ENCODE assay signal across 18 cellular contexts in genomic region chr21:15850645-15851044, GRCh38.
DNase-seq lines count a peak whose midpoint lies in the region; ATAC-seq, FAIRE-seq and TF ChIP-seq lines count a peak whose summit lies in the region.
"Had no signal": no experiment of that assay in that cellular context is flagged by ENCODE, and none has a peak within 500 bp of the region (broad histone marks: within the 10 kb centered on the region; RNA-seq: fewer than 3 reads in every experiment).

No MANE protein-coding gene starts in this region.

- DNase-seq in HS-27A (ENCODE audit: low read depth) (peak; percentile 67), astrocyte (ENCODE audit: low read depth) (peak; percentile 76), foreskin keratinocyte (peak in 1 of 2 donors; percentile 48), SJCRH30 (no peak), NCI-H82 treated with DMSO at 0.1 percent for 48 hours (lab: John Stamatoyannopoulos, UW; ENCODE audit: unreplicated experiment) (no peak)
- no peak for DNase-seq in stimulated activated CD4-positive, alpha-beta T cell treated with anti-CD3 and anti-CD28 coated beads, Interleukin-2, amount 100 ng/mL, for 48 hours
- DNase-seq: activated CD8-positive, alpha-beta memory T cell treated with anti-CD3 and anti-CD28 coated beads, Interleukin-2, amount 50 U/mL, for 4 hours; CD8-positive, alpha-beta memory T cell; central memory CD4-positive, alpha-beta T cell; NCI-H1694 treated with DMSO at 0.1 percent for 48 hours; NCI-H510A treated with DMSO at 0.1 percent for 48 hours; right lobe of liver; stimulated activated naive CD4-positive, alpha-beta T cell treated with Interleukin-2 at 50 U/mL for 16 hours had no signal

- no peak overlapping the region for H3K4me3 Mint-ChIP-seq in astrocyte (ENCODE audit: unreplicated experiment)
- H3K4me3 Mint-ChIP-seq: activated naive CD4-positive, alpha-beta T cell treated with anti-CD3 and anti-CD28 coated beads, Interleukin-2, amount 50 U/mL, for 24 hours; CD8-positive, alpha-beta memory T cell had no signal

- H3K4me3 ChIP-seq in astrocyte (ENCODE audit: insufficient read depth, low read depth, low read length) (no peak overlapping the region), skeletal muscle satellite cell (ENCODE audit: low read length) (no peak overlapping the region), SJCRH30 (no peak overlapping the region)
- H3K4me3 ChIP-seq: right lobe of liver had no signal

- H3K27me3 ChIP-seq in astrocyte (ENCODE audit: insufficient read depth, low read length) = no peaks in the 10 kb centered on the region
- no peaks in the 10 kb centered on the region for H3K27me3 ChIP-seq in foreskin keratinocyte
- no peaks in the 10 kb centered on the region for H3K27me3 ChIP-seq in skeletal muscle satellite cell (ENCODE audit: control insufficient read depth, insufficient read depth, low read length)
- no peaks in the 10 kb centered on the region for H3K27me3 ChIP-seq in SJCRH30
- H3K27me3 ChIP-seq: right lobe of liver had no signal

- no peaks in the 10 kb centered on the region for H4K20me1 ChIP-seq in astrocyte (ENCODE audit: insufficient read depth, low read length)

- TF ChIP-seq CTCF in astrocyte (IDR thresholded peaks at IDR 0.05; ENCODE audit: insufficient read depth, low read depth, low read length) = no peak
- no peak for TF ChIP-seq CTCF in foreskin keratinocyte (conservative IDR thresholded peaks at IDR 0.05)

- H3K4me2 ChIP-seq in astrocyte (ENCODE audit: low read length) (peak overlapping the region; percentile 14), skeletal muscle satellite cell (ENCODE audit: low read length) (peak overlapping the region; percentile 11)
- H3K4me2 ChIP-seq: KMS-11 had no signal

- H3K9ac ChIP-seq in astrocyte (ENCODE audit: low read length) (no peak overlapping the region), skeletal muscle satellite cell (ENCODE audit: low read depth, low read length) (no peak overlapping the region)
- H3K9ac ChIP-seq: KMS-11 had no signal

- H3K4me1 Mint-ChIP-seq in astrocyte (ENCODE audit: low read depth, unreplicated experiment) = peaks cover 3% of the 10 kb centered on the region

- H3K36me3 Mint-ChIP-seq in astrocyte (ENCODE audit: low read depth, unreplicated experiment) = peaks cover 7% of the 10 kb centered on the region

- H3K27ac ChIP-seq in astrocyte (ENCODE audit: low read depth, low read length) (no peak overlapping the region), foreskin keratinocyte (no peak overlapping the region), SJCRH30 (no peak overlapping the region)
- H3K27ac ChIP-seq: KMS-11, right lobe of liver had no signal

- no peaks in the 10 kb centered on the region for H3K27me3 Mint-ChIP-seq in astrocyte (ENCODE audit: low read depth, unreplicated experiment)
- H3K27me3 Mint-ChIP-seq: activated naive CD4-positive, alpha-beta T cell treated with anti-CD3 and anti-CD28 coated beads, Interleukin-2, amount 50 U/mL, for 24 hours; CD8-positive, alpha-beta memory T cell had no signal

- no peaks in the 10 kb centered on the region for H3K79me2 ChIP-seq in astrocyte (ENCODE audit: insufficient read depth, low read length)

- H3K36me3 ChIP-seq in astrocyte (ENCODE audit: insufficient read depth, low read length) (peaks cover 3% of the 10 kb centered on the region), skeletal muscle satellite cell (ENCODE audit: insufficient read depth, low read length) (peaks cover 4% of the 10 kb centered on the region), SJCRH30 (peaks cover 13% of the 10 kb centered on the region)
- H3K36me3 ChIP-seq: right lobe of liver had no signal

- no peak overlapping the region for H2AFZ ChIP-seq in astrocyte (ENCODE audit: low read depth, low read length)

- FAIRE-seq in astrocyte (lab: Jason Lieb, UNC) = no peak

- no peaks in the 10 kb centered on the region for H3K9me3 ChIP-seq in astrocyte (ENCODE audit: insufficient read depth, low read depth, low read length)
- H3K9me3 ChIP-seq in skeletal muscle satellite cell (replicated peaks; ENCODE audit: low read length) = no peaks in the 10 kb centered on the region
- H3K9me3 ChIP-seq in SJCRH30 (replicated peaks) = no peaks in the 10 kb centered on the region
- H3K9me3 ChIP-seq: right lobe of liver had no signal

- H3K9me3 Mint-ChIP-seq in astrocyte (ENCODE audit: unreplicated experiment) = no peaks in the 10 kb centered on the region
- H3K9me3 Mint-ChIP-seq: CD8-positive, alpha-beta memory T cell had no signal

- ATAC-seq in foreskin keratinocyte (peak; percentile 80), GM21737 (IDR thresholded peaks at IDR 0.05; ENCODE audit: unreplicated experiment) (no peak)
- ATAC-seq: activated CD4-positive, CD25-positive, alpha-beta regulatory T cell treated with anti-CD3 and anti-CD28 coated beads, Interleukin-2, amount 50 U/mL, for 24 hours had no signal

- peaks cover 28% of the 10 kb centered on the region for H3K4me1 ChIP-seq in astrocyte (ENCODE audit: insufficient read depth, low read length)
- peaks cover 12% of the 10 kb centered on the region for H3K4me1 ChIP-seq in foreskin keratinocyte
- peaks cover 18% of the 10 kb centered on the region for H3K4me1 ChIP-seq in skeletal muscle satellite cell (ENCODE audit: control insufficient read depth, insufficient read depth, low read length)
- no peaks in the 10 kb centered on the region for H3K4me1 ChIP-seq in SJCRH30
- H3K4me1 ChIP-seq: right lobe of liver had no signal

- peak overlapping the region; percentile 72 for H3K27ac Mint-ChIP-seq in astrocyte (ENCODE audit: unreplicated experiment)
- H3K27ac Mint-ChIP-seq: activated naive CD4-positive, alpha-beta T cell treated with anti-CD3 and anti-CD28 coated beads, Interleukin-2, amount 50 U/mL, for 24 hours; CD8-positive, alpha-beta memory T cell had no signal

Comparison
In these comparisons a context has a peak if more than half of its experiments do, and no peak if none do; other contexts are left out.
1. DNase-seq: peak in HS-27A (single experiment) and astrocyte (single experiment); none in SJCRH30 (0 of 2), NCI-H82 treated with DMSO at 0.1 percent for 48 hours (single experiment) and stimulated activated CD4-positive, alpha-beta T cell treated with anti-CD3 and anti-CD28 coated beads, Interleukin-2, amount 100 ng/mL, for 48 hours (0 of 2).